ENCODE assay signal across 2 cellular contexts in the genomic region with DNA sequence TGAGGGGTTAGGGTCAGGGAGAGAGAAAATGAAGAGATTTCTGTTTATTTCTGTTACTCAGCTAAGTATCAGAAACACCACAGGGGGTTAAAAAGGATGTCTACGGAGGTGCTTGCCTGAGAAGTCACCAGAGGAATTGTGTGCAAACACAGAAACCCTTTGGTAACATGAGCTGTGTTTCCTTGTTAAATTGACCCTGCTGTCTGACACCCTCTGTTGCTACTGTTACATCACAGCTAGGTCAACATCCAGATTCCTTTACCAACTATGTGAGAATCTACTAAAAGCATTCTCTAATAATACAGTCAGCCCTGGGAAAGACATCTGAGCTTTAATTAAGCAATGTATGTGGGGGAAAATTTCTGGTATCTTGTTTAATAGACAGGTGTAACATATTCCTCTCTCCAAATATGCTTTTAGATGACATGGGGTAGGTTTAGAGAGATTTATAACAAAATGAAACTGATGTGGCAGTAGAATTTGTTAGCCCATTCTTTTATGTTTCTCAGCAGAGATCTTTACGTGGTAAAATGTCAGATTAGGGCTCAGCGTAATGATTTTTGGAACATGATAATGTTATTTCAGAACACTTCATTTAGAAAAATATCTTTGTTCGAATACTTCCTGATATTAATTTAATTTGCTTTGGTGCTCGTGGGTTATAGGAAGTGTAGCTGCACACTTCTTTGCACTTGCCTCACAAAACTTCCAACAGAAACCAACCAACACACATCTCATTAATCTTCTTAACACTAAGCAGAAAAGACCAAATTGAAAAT.
TF ChIP-seq lines count a peak whose summit lies in the region.

No MANE protein-coding gene starts in this region.

TF ChIP-seq in WTC11, 78 proteins besides CTCF, POLR2A, EP300 and RAD21 (continued from another document):
- TF ChIP-seq E2F1 (CRISPR knock-in tag; IDR thresholded peaks at IDR 0.05) (no peak), RORB (CRISPR knock-in tag; IDR thresholded peaks at IDR 0.05) (no peak)

TF ChIP-seq in SK-N-SH treated with all-trans-retinoic acid at 6 μM for 48 hours, 23 proteins besides CTCF, POLR2A, EP300 and RAD21 (continued from another document):
- TF ChIP-seq, protein P1, sequence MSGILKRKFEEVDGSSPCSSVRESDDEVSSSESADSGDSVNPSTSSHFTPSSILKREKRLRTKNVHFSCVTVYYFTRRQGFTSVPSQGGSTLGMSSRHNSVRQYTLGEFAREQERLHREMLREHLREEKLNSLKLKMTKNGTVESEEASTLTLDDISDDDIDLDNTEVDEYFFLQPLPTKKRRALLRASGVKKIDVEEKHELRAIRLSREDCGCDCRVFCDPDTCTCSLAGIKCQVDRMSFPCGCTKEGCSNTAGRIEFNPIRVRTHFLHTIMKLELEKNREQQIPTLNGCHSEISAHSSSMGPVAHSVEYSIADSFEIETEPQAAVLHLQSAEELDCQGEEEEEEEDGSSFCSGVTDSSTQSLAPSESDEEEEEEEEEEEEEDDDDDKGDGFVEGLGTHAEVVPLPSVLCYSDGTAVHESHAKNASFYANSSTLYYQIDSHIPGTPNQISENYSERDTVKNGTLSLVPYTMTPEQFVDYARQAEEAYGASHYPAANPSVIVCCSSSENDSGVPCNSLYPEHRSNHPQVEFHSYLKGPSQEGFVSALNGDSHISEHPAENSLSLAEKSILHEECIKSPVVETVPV (CRISPR knock-in tag; IDR thresholded peaks at IDR 0.05): no peak
- no peak for TF ChIP-seq ISL1 (CRISPR knock-in tag; IDR thresholded peaks at IDR 0.05)
- no peak for TF ChIP-seq RARB (CRISPR knock-in tag; IDR thresholded peaks at IDR 0.05)
- no peak for TF ChIP-seq ARNTL (CRISPR knock-in tag; IDR thresholded peaks at IDR 0.05; ENCODE audit: borderline replicate concordance, low read depth)
- no peak for TF ChIP-seq ZC3H10 (CRISPR knock-in tag; IDR thresholded peaks at IDR 0.05)
- TF ChIP-seq, protein P2, sequence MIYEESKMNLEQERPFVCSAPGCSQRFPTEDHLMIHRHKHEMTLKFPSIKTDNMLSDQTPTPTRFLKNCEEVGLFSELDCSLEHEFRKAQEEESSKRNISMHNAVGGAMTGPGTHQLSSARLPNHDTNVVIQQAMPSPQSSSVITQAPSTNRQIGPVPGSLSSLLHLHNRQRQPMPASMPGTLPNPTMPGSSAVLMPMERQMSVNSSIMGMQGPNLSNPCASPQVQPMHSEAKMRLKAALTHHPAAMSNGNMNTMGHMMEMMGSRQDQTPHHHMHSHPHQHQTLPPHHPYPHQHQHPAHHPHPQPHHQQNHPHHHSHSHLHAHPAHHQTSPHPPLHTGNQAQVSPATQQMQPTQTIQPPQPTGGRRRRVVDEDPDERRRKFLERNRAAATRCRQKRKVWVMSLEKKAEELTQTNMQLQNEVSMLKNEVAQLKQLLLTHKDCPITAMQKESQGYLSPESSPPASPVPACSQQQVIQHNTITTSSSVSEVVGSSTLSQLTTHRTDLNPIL (CRISPR knock-in tag; IDR thresholded peaks at IDR 0.05; ENCODE audit: low read depth): no peak
- no peak for TF ChIP-seq ZFP30 (CRISPR knock-in tag; IDR thresholded peaks at IDR 0.05)
- TF ChIP-seq PATZ1 (CRISPR knock-in tag; IDR thresholded peaks at IDR 0.05; ENCODE audit: borderline replicate concordance): no peak
